In genomic region chr20:61478094-61478493, GRCh38 we compare ENCODE assay signal across 27 cellular contexts.
"Had no signal": no experiment of that assay in that cellular context is flagged by ENCODE, and none has a peak within 500 bp of the region (broad histone marks: within the 10 kb centered on the region; RNA-seq: fewer than 3 reads in every experiment).

No MANE protein-coding gene starts in this region.

- FAIRE-seq: endometrium, islet of Langerhans, TTC549 had no signal

- H3K9ac ChIP-seq: parathyroid adenoma had no signal

- ATAC-seq: activated CD4-positive, CD25-positive, alpha-beta regulatory T cell treated with anti-CD3 and anti-CD28 coated beads, Interleukin-2, amount 50 U/mL, for 24 hours; gastrocnemius medialis; left ventricle myocardium superior; upper lobe of right lung had no signal

- H3K27me3 ChIP-seq: cardiac muscle cell, colonic mucosa, gastrocnemius medialis had no signal

- DNase-seq: activated CD4-positive, alpha-beta T cell treated with anti-CD3 and anti-CD28 coated beads for 48 hours; activated CD4-positive, alpha-beta T cell treated with anti-CD3 and anti-CD28 coated beads, Interleukin-2, amount 50 U/mL, for 48 hours; activated CD8-positive, alpha-beta memory T cell treated with anti-CD3 and anti-CD28 coated beads for 24 hours; activated effector memory CD4-positive, alpha-beta T cell treated with Interleukin-2 at 50 U/mL for 16 hours; activated naive CD4-positive, alpha-beta T cell treated with Interleukin-2 at 50 U/mL for 16 hours; cerebellar nuclear complex; colonic mucosa; effector CD8-positive, alpha-beta T cell; esophagus squamous epithelium; gastrocnemius medialis; glutamatergic neuron; left ventricle myocardium superior; naive B cell; right cardiac atrium; spleen; stimulated activated naive CD4-positive, alpha-beta T cell; tibial artery; upper lobe of right lung had no signal

- H3K9me3 ChIP-seq: colonic mucosa, gastrocnemius medialis, suprapubic skin, upper lobe of right lung had no signal

- H3K4me3 ChIP-seq: cardiac muscle cell, colonic mucosa, esophagus squamous epithelium, gastrocnemius medialis, spleen, suprapubic skin, tibial artery, upper lobe of right lung had no signal

- H2AFZ ChIP-seq: parathyroid adenoma had no signal

- H3K36me3 ChIP-seq: cardiac muscle cell, colonic mucosa, esophagus squamous epithelium, gastrocnemius medialis, spleen, suprapubic skin, tibial artery, upper lobe of right lung had no signal

- H3K79me2 ChIP-seq: parathyroid adenoma had no signal

- H3K4me1 ChIP-seq: colonic mucosa, gastrocnemius medialis, parathyroid adenoma, spleen, suprapubic skin, tibial artery, upper lobe of right lung had no signal

- H3K27ac ChIP-seq: cardiac muscle cell, colonic mucosa, epithelial cell of prostate, esophagus squamous epithelium, gastrocnemius medialis, parathyroid adenoma, spleen, suprapubic skin, tibial artery, upper lobe of right lung, VCaP had no signal
